37 cellular contexts compared by ENCODE assay signal in the genomic region with DNA sequence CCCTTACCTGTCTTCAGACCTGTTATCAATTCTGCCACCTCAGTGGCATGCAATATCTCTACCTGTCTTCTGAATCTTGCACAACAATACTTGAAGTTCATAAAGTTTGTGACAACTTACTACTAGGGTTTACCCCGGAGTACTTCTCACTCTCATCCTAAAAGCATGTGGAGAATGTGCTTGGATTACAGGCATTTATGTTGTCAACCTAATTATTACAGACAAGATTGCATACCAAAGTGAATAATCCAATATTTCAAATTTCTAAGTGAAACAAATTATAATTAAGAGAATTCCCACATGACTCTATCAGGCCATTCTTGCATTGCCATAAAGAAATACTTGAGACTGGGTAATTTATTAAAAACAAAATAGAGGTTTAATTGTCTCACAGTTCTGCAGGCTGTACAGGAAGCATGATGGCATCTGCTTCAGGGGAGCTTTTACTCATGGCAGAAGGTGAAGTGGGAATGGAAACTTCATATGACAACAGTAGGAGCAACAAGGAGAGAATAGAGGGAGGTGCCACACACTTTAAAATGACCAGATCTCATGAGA.
"Had no signal": no experiment of that assay in that cellular context is flagged by ENCODE, and none has a peak within 500 bp of the region (broad histone marks: within the 10 kb centered on the region; RNA-seq: fewer than 3 reads in every experiment).

No MANE protein-coding gene starts in this region.

- DNase-seq: activated CD4-positive, alpha-beta T cell treated with anti-CD3 and anti-CD28 coated beads for 1 hour; activated CD4-positive, alpha-beta T cell treated with anti-CD3 and anti-CD28 coated beads for 48 hours; activated CD4-positive, CD25-positive, alpha-beta regulatory T cell; activated CD8-positive, alpha-beta T cell treated with anti-CD3 and anti-CD28 coated beads for 36 hours; activated gamma-delta T cell treated with Interleukin-2 at 50 U/mL for 16 hours; activated naive CD4-positive, alpha-beta T cell treated with anti-CD3 and anti-CD28 coated beads, Interleukin-2, amount 10 ng/mL, durations not matched to agents 7 days and 5 days; activated naive CD8-positive, alpha-beta T cell treated with anti-CD3 and anti-CD28 coated beads, Interleukin-2, amount 50 U/mL, for 24 hours; activated T-cell treated with anti-CD3 and anti-CD28 coated beads, Interleukin-2, amount 50 U/mL, for 1 hour; activated T-cell treated with anti-CD3 and anti-CD28 coated beads, Interleukin-2, amount 50 U/mL, for 72 hours; amniotic stem cell; aorta; body of pancreas; caudate nucleus; cerebellar nuclear complex; MM.1S; MV-4-11; NCI-H1092; NCI-H1417; NCI-H146; NCI-H187; NCI-H2029 treated with DMSO at 0.1 percent for 48 hours; NCI-H2107; NCI-H2171; NCI-H510A; NCI-H526; NCI-H748 treated with DMSO at 0.1 percent for 48 hours; NK-92 treated with Interleukin-12 subunit alpha and Interleukin-12 subunit beta, amount 100 ng/mL, for 24 hours; PC-3; Peyer's patch; SIG-M5; T1000; WERI-Rb-1 had no signal

- H3K4me1 ChIP-seq: body of pancreas, breast epithelium, Peyer's patch had no signal

- H3K36me3 ChIP-seq: breast epithelium, Peyer's patch, WERI-Rb-1 had no signal

- H3K4me1 Mint-ChIP-seq: activated naive CD4-positive, alpha-beta T cell treated with anti-CD3 and anti-CD28 coated beads, Interleukin-2, amount 10 ng/mL, durations not matched to agents 7 days and 5 days; activated naive CD8-positive, alpha-beta T cell treated with anti-CD3 and anti-CD28 coated beads, Interleukin-2, amount 50 U/mL, for 24 hours; activated T-helper 17 cell treated with anti-CD3 and anti-CD28 coated beads, Interleukin-2, amount 50 U/mL, for 72 hours had no signal

- H3K27me3 Mint-ChIP-seq: activated CD8-positive, alpha-beta T cell treated with anti-CD3 and anti-CD28 coated beads for 36 hours; activated naive CD4-positive, alpha-beta T cell treated with anti-CD3 and anti-CD28 coated beads, Interleukin-2, amount 10 ng/mL, durations not matched to agents 7 days and 5 days; activated naive CD8-positive, alpha-beta T cell; activated naive CD8-positive, alpha-beta T cell treated with anti-CD3 and anti-CD28 coated beads, Interleukin-2, amount 50 U/mL, for 24 hours; activated T-helper 17 cell treated with anti-CD3 and anti-CD28 coated beads, Interleukin-2, amount 50 U/mL, for 72 hours had no signal

- H3K27ac Mint-ChIP-seq: activated CD8-positive, alpha-beta T cell treated with anti-CD3 and anti-CD28 coated beads for 36 hours; activated naive CD4-positive, alpha-beta T cell treated with anti-CD3 and anti-CD28 coated beads, Interleukin-2, amount 10 ng/mL, durations not matched to agents 7 days and 5 days; activated naive CD8-positive, alpha-beta T cell; activated naive CD8-positive, alpha-beta T cell treated with anti-CD3 and anti-CD28 coated beads, Interleukin-2, amount 50 U/mL, for 24 hours; activated T-cell treated with anti-CD3 and anti-CD28 coated beads, Interleukin-2, amount 50 U/mL, for 72 hours; activated T-helper 17 cell treated with anti-CD3 and anti-CD28 coated beads, Interleukin-2, amount 50 U/mL, for 72 hours had no signal

- H3K4me3 Mint-ChIP-seq: activated CD8-positive, alpha-beta T cell treated with anti-CD3 and anti-CD28 coated beads for 36 hours; activated naive CD4-positive, alpha-beta T cell treated with anti-CD3 and anti-CD28 coated beads, Interleukin-2, amount 10 ng/mL, durations not matched to agents 7 days and 5 days; activated naive CD8-positive, alpha-beta T cell; activated naive CD8-positive, alpha-beta T cell treated with anti-CD3 and anti-CD28 coated beads, Interleukin-2, amount 50 U/mL, for 24 hours; activated T-cell treated with anti-CD3 and anti-CD28 coated beads, Interleukin-2, amount 50 U/mL, for 72 hours; activated T-helper 17 cell treated with anti-CD3 and anti-CD28 coated beads, Interleukin-2, amount 50 U/mL, for 72 hours had no signal

- H3K9me3 Mint-ChIP-seq: activated CD8-positive, alpha-beta T cell treated with anti-CD3 and anti-CD28 coated beads for 36 hours had no signal

- H3K27me3 ChIP-seq: body of pancreas, breast epithelium, Peyer's patch had no signal

- H3K4me3 ChIP-seq: body of pancreas, breast epithelium, Peyer's patch had no signal

- ATAC-seq: activated CD8-positive, alpha-beta T cell treated with anti-CD3 and anti-CD28 coated beads for 36 hours; activated naive CD8-positive, alpha-beta T cell treated with anti-CD3 and anti-CD28 coated beads, Interleukin-2, amount 50 U/mL, for 24 hours; activated T-cell treated with anti-CD3 and anti-CD28 coated beads, Interleukin-2, amount 50 U/mL, for 72 hours; activated T-helper 17 cell treated with anti-CD3 and anti-CD28 coated beads, Interleukin-2, amount 50 U/mL, for 72 hours; body of pancreas; PC-3; Right ventricle myocardium inferior had no signal

- H3K9me3 ChIP-seq: Peyer's patch had no signal

- H3K36me3 Mint-ChIP-seq: activated naive CD4-positive, alpha-beta T cell treated with anti-CD3 and anti-CD28 coated beads, Interleukin-2, amount 10 ng/mL, durations not matched to agents 7 days and 5 days; activated naive CD8-positive, alpha-beta T cell had no signal

- H3K9ac ChIP-seq: KMS-11 had no signal
